8 cellular contexts compared by ENCODE assay signal in the genomic region with DNA sequence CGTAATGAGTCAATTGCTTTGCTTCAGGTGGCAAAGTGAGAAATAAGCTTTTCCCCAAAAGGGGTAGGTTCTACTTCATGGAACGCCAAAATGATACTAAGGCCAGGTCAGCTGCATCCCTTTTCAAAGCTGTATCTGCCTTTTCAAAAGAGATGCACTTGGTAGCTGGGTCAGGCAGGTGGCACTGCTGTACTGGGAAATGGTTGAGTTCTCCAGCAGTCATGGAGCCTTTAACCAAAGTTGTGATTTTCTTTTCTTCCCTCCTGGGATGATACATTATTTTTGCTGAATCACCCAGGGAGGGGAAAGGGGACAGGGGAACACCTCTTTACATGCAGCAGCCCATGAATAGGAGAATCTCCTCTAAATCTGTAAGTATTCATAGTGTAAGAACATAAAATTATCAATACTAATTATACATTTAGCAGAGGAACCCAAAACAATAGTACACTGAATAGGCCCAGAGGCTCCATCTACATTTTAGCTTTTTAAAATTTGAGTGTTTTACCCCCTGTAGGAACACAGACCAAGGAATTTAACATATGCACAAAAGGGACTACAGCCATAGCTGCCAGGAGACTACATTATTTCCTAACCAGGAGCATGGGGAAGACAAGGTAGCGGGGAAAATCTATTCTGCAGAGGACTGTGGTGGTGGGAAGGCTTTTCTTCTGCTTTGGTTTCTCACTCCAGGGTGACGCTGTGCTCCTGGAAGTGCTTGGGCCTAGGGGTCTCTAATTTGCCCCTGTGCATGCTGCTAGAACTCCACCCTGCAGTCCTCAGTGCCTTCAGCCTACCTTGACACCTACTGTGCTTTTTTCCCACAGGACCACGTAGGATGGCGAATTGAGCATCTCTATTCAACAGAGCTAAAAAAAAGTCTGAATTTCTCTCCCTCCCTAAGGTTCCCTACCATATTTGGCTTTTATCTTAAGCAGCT. TPM values are rescaled to one million over a fixed set of nuclear protein-coding genes. Genes with fewer than 3 reads are reported as not detected.
DNase-seq lines count a peak whose midpoint lies in the region; ATAC-seq, FAIRE-seq and TF ChIP-seq lines count a peak whose summit lies in the region.

No MANE protein-coding gene starts in this region.

- no peaks in the 10 kb centered on the region for H3K27me3 Mint-ChIP-seq in activated CD4-positive, alpha-beta T cell treated with anti-CD3 and anti-CD28 coated beads, Interleukin-2, amount 10 ng/mL, durations not matched to agents 7 days and 5 days

- H3K4me3 Mint-ChIP-seq in activated CD4-positive, alpha-beta T cell treated with anti-CD3 and anti-CD28 coated beads, Interleukin-2, amount 10 ng/mL, durations not matched to agents 7 days and 5 days = no peak overlapping the region

- no peaks in the 10 kb centered on the region for H3K79me1 ChIP-seq in H1 (ENCODE audit: low read depth, low read length)

- ATAC-seq in lung (ENCODE audit: insufficient read depth, low FRiP score) = peak; percentile 81
- ATAC-seq in HG03108 (IDR thresholded peaks at IDR 0.05; ENCODE audit: unreplicated experiment) = no peak

- H3K36me3 Mint-ChIP-seq in activated CD4-positive, alpha-beta T cell treated with anti-CD3 and anti-CD28 coated beads, Interleukin-2, amount 10 ng/mL, durations not matched to agents 7 days and 5 days (ENCODE audit: low read depth) = no peaks in the 10 kb centered on the region

- no peaks in the 10 kb centered on the region for H3K79me2 ChIP-seq in H1 (ENCODE audit: control insufficient read depth in 1 of 2, insufficient read depth in 2 of 2, low read length in 2 of 2)

- no peak overlapping the region for H4K91ac ChIP-seq in H1 (replicated peaks; ENCODE audit: insufficient read length, low read length)

- peaks cover 1 to 2% of the 10 kb centered on the region in 2 experiments for H4K20me1 ChIP-seq in H1 (replicated peaks in 1 of 2; ENCODE audit: control insufficient read depth in 1 of 2, insufficient read depth in 2 of 2, low read length in 2 of 2)

- TF ChIP-seq RAD21 in H1 (IDR thresholded peaks at IDR 0.05 in 1 of 2, conservative IDR thresholded peaks at IDR 0.05 in 1 of 2; ENCODE audit: low read depth in 2 of 2, low read length in 2 of 2) = peak; percentile 93 to 94

- H3K9ac ChIP-seq in H1 (replicated peaks in 1 of 4; ENCODE audit: extremely low read depth in 1 of 4, low read depth in 3 of 4, low read length in 3 of 4) = no peak overlapping the region

- H3K4me3 ChIP-seq in H1 (ENCODE audit: extremely low read depth in 1 of 4, insufficient read depth in 2 of 4, low read depth in 3 of 4, low read length in 4 of 4) = no peak overlapping the region
- H3K4me3 ChIP-seq in lung = no peak overlapping the region

- no peak overlapping the region for H3K18ac ChIP-seq in H1 (ENCODE audit: extremely low read depth, low read length)

- H2BK120ac ChIP-seq in H1 (replicated peaks; ENCODE audit: low read depth, low read length) = no peak overlapping the region

- no peak overlapping the region for H3K14ac ChIP-seq in H1 (ENCODE audit: insufficient read length)

- H2AFZ ChIP-seq in H1 (ENCODE audit: low read length) = no peak overlapping the region

- no peak overlapping the region for H3K56ac ChIP-seq in H1 (replicated peaks; ENCODE audit: insufficient read length, low read depth, low read length)

- H4K8ac ChIP-seq in H1 (ENCODE audit: extremely low read depth, insufficient read depth, low read length) = no peak overlapping the region; the same call in 1 of the 2 replicates

- no peak overlapping the region for H3K27ac ChIP-seq in H1 (ENCODE audit: low read depth, low read length)
- no peak overlapping the region for H3K27ac ChIP-seq in lung (ENCODE audit: low read depth in 1 of 2, low read length in 1 of 2)

- CTCF ChIA-PET in activated CD4-positive, alpha-beta T cell treated with anti-CD3 and anti-CD28 coated beads, Interleukin-2, amount 10 ng/mL, durations not matched to agents 7 days and 5 days (lab: Charles Lee) = interaction anchor here (0.7 to 2.1 kb wide), 11 partner anchors 16 to 416 kb away, joined by 3 to 7 read pairs (median 4); partner anchors contain the start of genes CBLL1 and HBP1
- CTCF ChIA-PET in H1 (lab: Charles Lee; ENCODE audit: partially characterized antibody) = interaction anchor here (0.6 to 2.9 kb wide), 31 partner anchors 9 to 683 kb away, joined by 3 to 19 read pairs (median 4); no protein-coding TSS in a partner anchor

- H3K4me1 ChIP-seq in H1 (replicated peaks in 1 of 4; ENCODE audit: control insufficient read depth in 3 of 4, insufficient read depth in 4 of 4, low read length in 3 of 4) (peaks cover 0 to 6% (median 1%) of the 10 kb centered on the region in 4 experiments; a peak in 4 of 7 replicates), lung (ENCODE audit: control insufficient read depth in 2 of 2, insufficient read depth in 2 of 2, low read length in 2 of 2) (peaks cover 0 to 6% of the 10 kb centered on the region in 2 donors)

- no peak overlapping the region for H2BK15ac ChIP-seq in H1 (ENCODE audit: low read length)

- H3K4me1 Mint-ChIP-seq in activated CD4-positive, alpha-beta T cell treated with anti-CD3 and anti-CD28 coated beads, Interleukin-2, amount 10 ng/mL, durations not matched to agents 7 days and 5 days = no peaks in the 10 kb centered on the region

- no peak for TF ChIP-seq EP300 in H1 (IDR thresholded peaks at IDR 0.05; ENCODE audit: borderline replicate concordance in 1 of 2, low read depth in 2 of 2, low read length in 2 of 2)

- no peaks in the 10 kb centered on the region for H3K36me3 ChIP-seq in H1 (ENCODE audit: control insufficient read depth in 2 of 4, insufficient read depth in 4 of 4, low read length in 3 of 4)
- peaks cover 0 to 2% of the 10 kb centered on the region in 2 donors for H3K36me3 ChIP-seq in lung (ENCODE audit: control insufficient read depth in 2 of 2, insufficient read depth in 2 of 2, low read length in 2 of 2)

- no peak overlapping the region for H2AK5ac ChIP-seq in H1 (ENCODE audit: low read depth, low read length)

- H3K23ac ChIP-seq in H1 (ENCODE audit: insufficient read length) = no peak overlapping the region

- no peak for TF ChIP-seq POLR2A in H1 (IDR thresholded peaks at IDR 0.05; ENCODE audit: control extremely low read depth in 1 of 2, low read depth in 2 of 2, low read length in 2 of 2)

- TF ChIP-seq CTCF in H1 (IDR thresholded peaks at IDR 0.05; ENCODE audit: control extremely low read depth in 1 of 3, insufficient read depth in 1 of 3, low read depth in 1 of 3, low read length in 3 of 3) = peak; percentile 61 to 85 (median 72)
- TF ChIP-seq CTCF in lung (IDR thresholded peaks at IDR 0.05; ENCODE audit: control extremely low read depth, extremely low read depth) = peak; percentile 67

- H2BK20ac ChIP-seq in H1 (ENCODE audit: low read length) = no peak overlapping the region

- H3K9me3 ChIP-seq in H1 (ENCODE audit: insufficient read depth in 2 of 2, low read depth in 1 of 2, low read length in 1 of 2) (no peaks in the 10 kb centered on the region), lung (ENCODE audit: control insufficient read depth in 2 of 2, insufficient read depth in 1 of 2, low read length in 1 of 2) (no peaks in the 10 kb centered on the region)

- H2BK5ac ChIP-seq in H1 (ENCODE audit: low read depth, low read length) = no peak overlapping the region

- peak; percentile 71 for FAIRE-seq in H1 (lab: Jason Lieb, UNC)

- POLR2A ChIA-PET in activated CD4-positive, alpha-beta T cell treated with anti-CD3 and anti-CD28 coated beads, Interleukin-2, amount 10 ng/mL, durations not matched to agents 7 days and 5 days (lab: Charles Lee) = no interaction called here
- POLR2A ChIA-PET in H1 (lab: Charles Lee; ENCODE audit: partially characterized antibody) = interaction anchor here (0.9 to 1.1 kb wide), 2 partner anchors 15 to 101 kb away, joined by 3 read pairs; partner anchors contain the start of genes COG5 and DUS4L

- no peaks in the 10 kb centered on the region for H3K23me2 ChIP-seq in H1 (ENCODE audit: low read depth, low read length)

- no peak overlapping the region for H2BK12ac ChIP-seq in H1 (ENCODE audit: low read depth, low read length)

- H4K5ac ChIP-seq in H1 (ENCODE audit: insufficient read length, low read depth, low read length) = no peak overlapping the region

- no peak overlapping the region for H3K27ac Mint-ChIP-seq in activated CD4-positive, alpha-beta T cell treated with anti-CD3 and anti-CD28 coated beads, Interleukin-2, amount 10 ng/mL, durations not matched to agents 7 days and 5 days

- peak; percentile 38 for DNase-seq in COR-L47 (lab: John Stamatoyannopoulos, UW)
- peak; percentile 79 for DNase-seq in H4 (ENCODE audit: low spot score)
- peak; percentile 71 for DNase-seq in NCI-H2227 treated with DMSO at 0.1 percent for 48 hours (lab: John Stamatoyannopoulos, UW)
- peak; percentile 47 for DNase-seq in activated CD4-positive, alpha-beta T cell treated with anti-CD3 and anti-CD28 coated beads, Interleukin-2, amount 10 ng/mL, durations not matched to agents 7 days and 5 days
- peak in 1 of 2 experiments; percentile 10 for DNase-seq in H1 (ENCODE audit: low read depth in 1 of 2, low spot score in 2 of 2)
- peak; percentile 31 for DNase-seq in lung (ENCODE audit: low spot score)
- peak; percentile 4 to 10 for DNase-seq in stimulated activated CD8-positive, alpha-beta memory T cell treated with anti-CD3 and anti-CD28 coated beads, Interleukin-7, amount 100 ng/mL, for 1 hour (ENCODE audit: low read depth in 2 of 2)

- no peak overlapping the region for H3K4ac ChIP-seq in H1 (replicated peaks; ENCODE audit: insufficient read length, low read depth, low read length)

- no peaks in the 10 kb centered on the region for H3K27me3 ChIP-seq in H1 (replicated peaks in 1 of 4; ENCODE audit: control insufficient read depth in 3 of 4, extremely low read depth in 1 of 4, insufficient read depth in 3 of 4, low read length in 3 of 4)
- H3K27me3 ChIP-seq in lung (ENCODE audit: control insufficient read depth, insufficient read depth) = no peaks in the 10 kb centered on the region

- no peak overlapping the region for H3K4me2 ChIP-seq in H1 (ENCODE audit: insufficient read depth in 1 of 2, low read depth in 2 of 2, low read length in 2 of 2)

- WGBS in H1 (ENCODE audit: extremely low coverage in 1 of 2, insufficient coverage in 1 of 2, insufficient read length in 1 of 2, insufficient replicate concordance in 2 of 2, low coverage in 1 of 2, low lambda C conversion rate in 2 of 2, missing lambda C conversion rate in 1 of 2), 2 experiments = 64% methylated on average over 6 of the region's 6 CpGs; no CpG with 5 or more reads in 1 of the 2 experiments
- WGBS in lung, 2 donors = 87 to 91% methylated on average over 6 of the region's 6 CpGs

- H3K9me3 Mint-ChIP-seq in activated CD4-positive, alpha-beta T cell treated with anti-CD3 and anti-CD28 coated beads, Interleukin-2, amount 10 ng/mL, durations not matched to agents 7 days and 5 days = no peaks in the 10 kb centered on the region

RNA-seq across cellular contexts. Expression of gene GPR22, which starts 6.4 kb away (rescaled TPM):
- total RNA-seq in H4 (2014; rRNA removed; shearing (Covaris generic)) = not detected in 2 replicates
- total RNA-seq in activated CD4-positive, alpha-beta T cell treated with anti-CD3 and anti-CD28 coated beads, Interleukin-2, amount 10 ng/mL, durations not matched to agents 7 days and 5 days = not detected
- not detected in 2 replicates for total RNA-seq in H1 (2021; fragmentation: NEBNext Ultra II Directional; extraction: Animal tissue kit (Norgen Biotek cat#: 25700))
- 0.02 TPM in 1 of 2 replicates, not detected in the other for polyA plus RNA-seq in H1 (2011; rRNA removed)
- not detected for polyA plus RNA-seq in H1 (2011; cell fraction: cytosol; rRNA removed)
- not detected for polyA plus RNA-seq in H1 (2011; cell fraction: nucleus; rRNA removed)
- polyA plus RNA-seq in H1 (2012, experiment 1 of 2) = not detected in 4 replicates
- polyA plus RNA-seq in H1 (2012, experiment 2 of 2) = not detected
- not detected for polyA plus RNA-seq in H1 (2013, experiment 1 of 2)
- polyA plus RNA-seq in H1 (2013, experiment 2 of 2) = not detected
- polyA minus RNA-seq in H1 (2011; rRNA and poly(A)+ RNA removed) = 0.61 TPM in 1 of 2 replicates, not detected in the other
- polyA minus RNA-seq in H1 (2011; cell fraction: cytosol; rRNA and poly(A)+ RNA removed) = not detected
- not detected for polyA minus RNA-seq in H1 (2011; cell fraction: nucleus; rRNA and poly(A)+ RNA removed)
- total RNA-seq in lung = not detected
- not detected for polyA plus RNA-seq in lung
